In the genomic region with DNA sequence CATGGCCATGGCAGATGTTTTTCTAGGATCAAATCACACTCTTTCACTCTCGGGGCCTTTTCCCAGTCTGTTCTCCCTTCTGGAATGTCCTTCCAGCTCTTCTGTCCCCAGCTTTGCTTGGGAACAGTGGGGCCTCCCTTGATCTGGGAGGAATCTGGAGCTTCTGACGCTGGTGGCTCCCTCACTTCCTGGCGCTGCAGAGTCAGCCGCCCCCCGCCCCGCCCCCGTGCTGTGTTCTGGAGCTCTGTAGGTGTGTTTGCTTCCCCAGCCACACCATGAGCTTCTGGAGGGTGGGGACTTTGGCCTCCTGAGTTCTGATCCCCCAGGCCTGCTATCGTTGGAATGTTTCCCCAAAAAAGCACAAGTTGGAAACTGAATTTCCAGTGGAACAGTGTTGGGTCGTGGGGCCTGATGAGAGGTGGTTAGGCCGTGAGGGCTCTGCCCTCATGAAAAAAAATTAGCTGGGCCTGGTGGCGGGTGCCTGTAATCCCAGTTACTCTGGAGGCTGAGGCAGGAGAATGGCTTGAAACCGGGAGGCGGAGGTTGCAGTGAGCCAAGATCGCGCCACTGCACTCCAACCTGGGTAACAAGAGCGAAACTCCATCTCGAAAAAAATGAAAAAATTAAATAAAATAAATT, we compare ENCODE assay signal across 1 cellular context.
TF ChIP-seq lines count a peak whose summit lies in the region.

No MANE protein-coding gene starts in this region.

TF ChIP-seq in HepG2, 621 proteins besides CTCF, POLR2A, EP300 and RAD21 (continued from another document and continues in another):
- TF ChIP-seq, protein P1, sequence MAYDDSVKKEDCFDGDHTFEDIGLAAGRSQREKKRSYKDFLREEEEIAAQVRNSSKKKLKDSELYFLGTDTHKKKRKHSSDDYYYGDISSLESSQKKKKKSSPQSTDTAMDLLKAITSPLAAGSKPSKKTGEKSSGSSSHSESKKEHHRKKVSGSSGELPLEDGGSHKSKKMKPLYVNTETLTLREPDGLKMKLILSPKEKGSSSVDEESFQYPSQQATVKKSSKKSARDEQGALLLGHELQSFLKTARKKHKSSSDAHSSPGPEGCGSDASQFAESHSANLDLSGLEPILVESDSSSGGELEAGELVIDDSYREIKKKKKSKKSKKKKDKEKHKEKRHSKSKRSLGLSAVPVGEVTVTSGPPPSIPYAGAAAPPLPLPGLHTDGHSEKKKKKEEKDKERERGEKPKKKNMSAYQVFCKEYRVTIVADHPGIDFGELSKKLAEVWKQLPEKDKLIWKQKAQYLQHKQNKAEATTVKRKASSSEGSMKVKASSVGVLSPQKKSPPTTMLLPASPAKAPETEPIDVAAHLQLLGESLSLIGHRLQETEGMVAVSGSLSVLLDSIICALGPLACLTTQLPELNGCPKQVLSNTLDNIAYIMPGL (CRISPR knock-in tag; IDR thresholded peaks at IDR 0.05; ENCODE audit: borderline replicate concordance in 1 of 2, low read depth in 1 of 2) = peak; percentile 44 to 47; a peak in 2 of 4 replicates
- TF ChIP-seq ETV5 (CRISPR knock-in tag; IDR thresholded peaks at IDR 0.05; ENCODE audit: borderline replicate concordance) (peak; percentile 82; the same call in 1 of the 2 replicates), NPAS2 (CRISPR knock-in tag; IDR thresholded peaks at IDR 0.05; ENCODE audit: borderline replicate concordance) (no peak), REL (CRISPR knock-in tag; conservative IDR thresholded peaks at IDR 0.05) (no peak), ZNF75D (CRISPR knock-in tag; IDR thresholded peaks at IDR 0.05; ENCODE audit: borderline replicate concordance) (no peak), DNMT3B (CRISPR knock-in tag; conservative IDR thresholded peaks at IDR 0.05) (no peak), NR1H2 (CRISPR knock-in tag; IDR thresholded peaks at IDR 0.05; ENCODE audit: borderline replicate concordance, low read depth) (no peak), ZNF558 (CRISPR knock-in tag; IDR thresholded peaks at IDR 0.05; ENCODE audit: borderline replicate concordance) (no peak), ZNF383 (CRISPR knock-in tag; IDR thresholded peaks at IDR 0.05; ENCODE audit: borderline replicate concordance) (no peak), CBX1 (IDR thresholded peaks at IDR 0.05; ENCODE audit: low read depth) (no peak), MIXL1 (CRISPR knock-in tag; IDR thresholded peaks at IDR 0.05) (no peak)
- TF ChIP-seq, protein P2, sequence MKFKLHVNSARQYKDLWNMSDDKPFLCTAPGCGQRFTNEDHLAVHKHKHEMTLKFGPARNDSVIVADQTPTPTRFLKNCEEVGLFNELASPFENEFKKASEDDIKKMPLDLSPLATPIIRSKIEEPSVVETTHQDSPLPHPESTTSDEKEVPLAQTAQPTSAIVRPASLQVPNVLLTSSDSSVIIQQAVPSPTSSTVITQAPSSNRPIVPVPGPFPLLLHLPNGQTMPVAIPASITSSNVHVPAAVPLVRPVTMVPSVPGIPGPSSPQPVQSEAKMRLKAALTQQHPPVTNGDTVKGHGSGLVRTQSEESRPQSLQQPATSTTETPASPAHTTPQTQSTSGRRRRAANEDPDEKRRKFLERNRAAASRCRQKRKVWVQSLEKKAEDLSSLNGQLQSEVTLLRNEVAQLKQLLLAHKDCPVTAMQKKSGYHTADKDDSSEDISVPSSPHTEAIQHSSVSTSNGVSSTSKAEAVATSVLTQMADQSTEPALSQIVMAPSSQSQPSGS (CRISPR knock-in tag; IDR thresholded peaks at IDR 0.05) = peak; percentile 50; the same call in 1 of the 2 replicates
- TF ChIP-seq, protein P3, sequence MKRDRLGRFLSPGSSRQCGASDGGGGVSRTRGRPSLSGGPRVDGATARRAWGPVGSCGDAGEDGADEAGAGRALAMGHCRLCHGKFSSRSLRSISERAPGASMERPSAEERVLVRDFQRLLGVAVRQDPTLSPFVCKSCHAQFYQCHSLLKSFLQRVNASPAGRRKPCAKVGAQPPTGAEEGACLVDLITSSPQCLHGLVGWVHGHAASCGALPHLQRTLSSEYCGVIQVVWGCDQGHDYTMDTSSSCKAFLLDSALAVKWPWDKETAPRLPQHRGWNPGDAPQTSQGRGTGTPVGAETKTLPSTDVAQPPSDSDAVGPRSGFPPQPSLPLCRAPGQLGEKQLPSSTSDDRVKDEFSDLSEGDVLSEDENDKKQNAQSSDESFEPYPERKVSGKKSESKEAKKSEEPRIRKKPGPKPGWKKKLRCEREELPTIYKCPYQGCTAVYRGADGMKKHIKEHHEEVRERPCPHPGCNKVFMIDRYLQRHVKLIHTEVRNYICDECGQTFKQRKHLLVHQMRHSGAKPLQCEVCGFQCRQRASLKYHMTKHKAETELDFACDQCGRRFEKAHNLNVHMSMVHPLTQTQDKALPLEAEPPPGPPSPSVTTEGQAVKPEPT (CRISPR knock-in tag; IDR thresholded peaks at IDR 0.05; ENCODE audit: low read depth) = no peak
- TF ChIP-seq, protein P4, sequence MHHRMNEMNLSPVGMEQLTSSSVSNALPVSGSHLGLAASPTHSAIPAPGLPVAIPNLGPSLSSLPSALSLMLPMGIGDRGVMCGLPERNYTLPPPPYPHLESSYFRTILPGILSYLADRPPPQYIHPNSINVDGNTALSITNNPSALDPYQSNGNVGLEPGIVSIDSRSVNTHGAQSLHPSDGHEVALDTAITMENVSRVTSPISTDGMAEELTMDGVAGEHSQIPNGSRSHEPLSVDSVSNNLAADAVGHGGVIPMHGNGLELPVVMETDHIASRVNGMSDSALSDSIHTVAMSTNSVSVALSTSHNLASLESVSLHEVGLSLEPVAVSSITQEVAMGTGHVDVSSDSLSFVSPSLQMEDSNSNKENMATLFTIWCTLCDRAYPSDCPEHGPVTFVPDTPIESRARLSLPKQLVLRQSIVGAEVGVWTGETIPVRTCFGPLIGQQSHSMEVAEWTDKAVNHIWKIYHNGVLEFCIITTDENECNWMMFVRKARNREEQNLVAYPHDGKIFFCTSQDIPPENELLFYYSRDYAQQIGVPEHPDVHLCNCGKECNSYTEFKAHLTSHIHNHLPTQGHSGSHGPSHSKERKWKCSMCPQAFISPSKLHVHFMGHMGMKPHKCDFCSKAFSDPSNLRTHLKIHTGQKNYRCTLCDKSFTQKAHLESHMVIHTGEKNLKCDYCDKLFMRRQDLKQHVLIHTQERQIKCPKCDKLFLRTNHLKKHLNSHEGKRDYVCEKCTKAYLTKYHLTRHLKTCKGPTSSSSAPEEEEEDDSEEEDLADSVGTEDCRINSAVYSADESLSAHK (CRISPR knock-in tag; IDR thresholded peaks at IDR 0.05; ENCODE audit: borderline replicate concordance) = no peak
- TF ChIP-seq, protein P5, sequence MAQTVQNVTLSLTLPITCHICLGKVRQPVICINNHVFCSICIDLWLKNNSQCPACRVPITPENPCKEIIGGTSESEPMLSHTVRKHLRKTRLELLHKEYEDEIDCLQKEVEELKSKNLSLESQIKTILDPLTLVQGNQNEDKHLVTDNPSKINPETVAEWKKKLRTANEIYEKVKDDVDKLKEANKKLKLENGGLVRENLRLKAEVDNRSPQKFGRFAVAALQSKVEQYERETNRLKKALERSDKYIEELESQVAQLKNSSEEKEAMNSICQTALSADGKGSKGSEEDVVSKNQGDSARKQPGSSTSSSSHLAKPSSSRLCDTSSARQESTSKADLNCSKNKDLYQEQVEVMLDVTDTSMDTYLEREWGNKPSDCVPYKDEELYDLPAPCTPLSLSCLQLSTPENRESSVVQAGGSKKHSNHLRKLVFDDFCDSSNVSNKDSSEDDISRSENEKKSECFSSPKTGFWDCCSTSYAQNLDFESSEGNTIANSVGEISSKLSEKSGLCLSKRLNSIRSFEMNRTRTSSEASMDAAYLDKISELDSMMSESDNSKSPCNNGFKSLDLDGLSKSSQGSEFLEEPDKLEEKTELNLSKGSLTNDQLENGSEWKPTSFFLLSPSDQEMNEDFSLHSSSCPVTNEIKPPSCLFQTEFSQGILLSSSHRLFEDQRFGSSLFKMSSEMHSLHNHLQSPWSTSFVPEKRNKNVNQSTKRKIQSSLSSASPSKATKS (CRISPR knock-in tag; IDR thresholded peaks at IDR 0.05) = no peak
- TF ChIP-seq, protein P6, sequence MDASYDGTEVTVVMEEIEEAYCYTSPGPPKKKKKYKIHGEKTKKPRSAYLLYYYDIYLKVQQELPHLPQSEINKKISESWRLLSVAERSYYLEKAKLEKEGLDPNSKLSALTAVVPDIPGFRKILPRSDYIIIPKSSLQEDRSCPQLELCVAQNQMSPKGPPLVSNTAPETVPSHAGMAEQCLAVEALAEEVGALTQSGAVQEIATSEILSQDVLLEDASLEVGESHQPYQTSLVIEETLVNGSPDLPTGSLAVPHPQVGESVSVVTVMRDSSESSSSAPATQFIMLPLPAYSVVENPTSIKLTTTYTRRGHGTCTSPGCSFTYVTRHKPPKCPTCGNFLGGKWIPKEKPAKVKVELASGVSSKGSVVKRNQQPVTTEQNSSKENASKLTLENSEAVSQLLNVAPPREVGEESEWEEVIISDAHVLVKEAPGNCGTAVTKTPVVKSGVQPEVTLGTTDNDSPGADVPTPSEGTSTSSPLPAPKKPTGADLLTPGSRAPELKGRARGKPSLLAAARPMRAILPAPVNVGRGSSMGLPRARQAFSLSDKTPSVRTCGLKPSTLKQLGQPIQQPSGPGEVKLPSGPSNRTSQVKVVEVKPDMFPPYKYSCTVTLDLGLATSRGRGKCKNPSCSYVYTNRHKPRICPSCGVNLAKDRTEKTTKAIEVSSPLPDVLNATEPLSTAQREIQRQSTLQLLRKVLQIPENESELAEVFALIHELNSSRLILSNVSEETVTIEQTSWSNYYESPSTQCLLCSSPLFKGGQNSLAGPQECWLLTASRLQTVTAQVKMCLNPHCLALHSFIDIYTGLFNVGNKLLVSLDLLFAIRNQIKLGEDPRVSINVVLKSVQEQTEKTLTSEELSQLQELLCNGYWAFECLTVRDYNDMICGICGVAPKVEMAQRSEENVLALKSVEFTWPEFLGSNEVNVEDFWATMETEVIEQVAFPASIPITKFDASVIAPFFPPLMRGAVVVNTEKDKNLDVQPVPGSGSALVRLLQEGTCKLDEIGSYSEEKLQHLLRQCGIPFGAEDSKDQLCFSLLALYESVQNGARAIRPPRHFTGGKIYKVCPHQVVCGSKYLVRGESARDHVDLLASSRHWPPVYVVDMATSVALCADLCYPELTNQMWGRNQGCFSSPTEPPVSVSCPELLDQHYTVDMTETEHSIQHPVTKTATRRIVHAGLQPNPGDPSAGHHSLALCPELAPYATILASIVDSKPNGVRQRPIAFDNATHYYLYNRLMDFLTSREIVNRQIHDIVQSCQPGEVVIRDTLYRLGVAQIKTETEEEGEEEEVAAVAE (CRISPR knock-in tag; IDR thresholded peaks at IDR 0.05; ENCODE audit: borderline replicate concordance) = peak; percentile 58; the same call in 1 of the 2 replicates
- TF ChIP-seq, protein P7, sequence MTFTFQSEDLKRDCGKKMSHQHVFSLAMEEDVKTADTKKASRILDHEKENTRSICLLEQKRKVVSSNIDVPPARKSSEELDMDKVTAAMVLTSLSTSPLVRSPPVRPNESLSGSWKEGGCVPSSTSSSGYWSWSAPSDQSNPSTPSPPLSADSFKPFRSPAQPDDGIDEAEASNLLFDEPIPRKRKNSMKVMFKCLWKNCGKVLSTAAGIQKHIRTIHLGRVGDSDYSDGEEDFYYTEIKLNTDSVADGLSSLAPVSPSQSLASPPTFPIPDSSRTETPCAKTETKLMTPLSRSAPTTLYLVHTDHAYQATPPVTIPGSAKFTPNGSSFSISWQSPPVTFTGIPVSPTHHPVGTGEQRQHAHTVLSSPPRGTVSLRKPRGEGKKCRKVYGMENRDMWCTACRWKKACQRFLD (CRISPR knock-in tag; IDR thresholded peaks at IDR 0.05; ENCODE audit: borderline replicate concordance) = no peak
- TF ChIP-seq, protein P8, sequence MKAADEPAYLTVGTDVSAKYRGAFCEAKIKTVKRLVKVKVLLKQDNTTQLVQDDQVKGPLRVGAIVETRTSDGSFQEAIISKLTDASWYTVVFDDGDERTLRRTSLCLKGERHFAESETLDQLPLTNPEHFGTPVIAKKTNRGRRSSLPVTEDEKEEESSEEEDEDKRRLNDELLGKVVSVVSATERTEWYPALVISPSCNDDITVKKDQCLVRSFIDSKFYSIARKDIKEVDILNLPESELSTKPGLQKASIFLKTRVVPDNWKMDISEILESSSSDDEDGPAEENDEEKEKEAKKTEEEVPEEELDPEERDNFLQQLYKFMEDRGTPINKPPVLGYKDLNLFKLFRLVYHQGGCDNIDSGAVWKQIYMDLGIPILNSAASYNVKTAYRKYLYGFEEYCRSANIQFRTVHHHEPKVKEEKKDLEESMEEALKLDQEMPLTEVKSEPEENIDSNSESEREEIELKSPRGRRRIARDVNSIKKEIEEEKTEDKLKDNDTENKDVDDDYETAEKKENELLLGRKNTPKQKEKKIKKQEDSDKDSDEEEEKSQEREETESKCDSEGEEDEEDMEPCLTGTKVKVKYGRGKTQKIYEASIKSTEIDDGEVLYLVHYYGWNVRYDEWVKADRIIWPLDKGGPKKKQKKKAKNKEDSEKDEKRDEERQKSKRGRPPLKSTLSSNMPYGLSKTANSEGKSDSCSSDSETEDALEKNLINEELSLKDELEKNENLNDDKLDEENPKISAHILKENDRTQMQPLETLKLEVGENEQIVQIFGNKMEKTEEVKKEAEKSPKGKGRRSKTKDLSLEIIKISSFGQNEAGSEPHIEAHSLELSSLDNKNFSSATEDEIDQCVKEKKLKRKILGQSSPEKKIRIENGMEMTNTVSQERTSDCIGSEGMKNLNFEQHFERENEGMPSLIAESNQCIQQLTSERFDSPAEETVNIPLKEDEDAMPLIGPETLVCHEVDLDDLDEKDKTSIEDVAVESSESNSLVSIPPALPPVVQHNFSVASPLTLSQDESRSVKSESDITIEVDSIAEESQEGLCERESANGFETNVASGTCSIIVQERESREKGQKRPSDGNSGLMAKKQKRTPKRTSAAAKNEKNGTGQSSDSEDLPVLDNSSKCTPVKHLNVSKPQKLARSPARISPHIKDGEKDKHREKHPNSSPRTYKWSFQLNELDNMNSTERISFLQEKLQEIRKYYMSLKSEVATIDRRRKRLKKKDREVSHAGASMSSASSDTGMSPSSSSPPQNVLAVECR (CRISPR knock-in tag; IDR thresholded peaks at IDR 0.05; ENCODE audit: borderline replicate concordance) = peak; percentile 64; the same call in 1 of the 2 replicates
- TF ChIP-seq, protein P9, sequence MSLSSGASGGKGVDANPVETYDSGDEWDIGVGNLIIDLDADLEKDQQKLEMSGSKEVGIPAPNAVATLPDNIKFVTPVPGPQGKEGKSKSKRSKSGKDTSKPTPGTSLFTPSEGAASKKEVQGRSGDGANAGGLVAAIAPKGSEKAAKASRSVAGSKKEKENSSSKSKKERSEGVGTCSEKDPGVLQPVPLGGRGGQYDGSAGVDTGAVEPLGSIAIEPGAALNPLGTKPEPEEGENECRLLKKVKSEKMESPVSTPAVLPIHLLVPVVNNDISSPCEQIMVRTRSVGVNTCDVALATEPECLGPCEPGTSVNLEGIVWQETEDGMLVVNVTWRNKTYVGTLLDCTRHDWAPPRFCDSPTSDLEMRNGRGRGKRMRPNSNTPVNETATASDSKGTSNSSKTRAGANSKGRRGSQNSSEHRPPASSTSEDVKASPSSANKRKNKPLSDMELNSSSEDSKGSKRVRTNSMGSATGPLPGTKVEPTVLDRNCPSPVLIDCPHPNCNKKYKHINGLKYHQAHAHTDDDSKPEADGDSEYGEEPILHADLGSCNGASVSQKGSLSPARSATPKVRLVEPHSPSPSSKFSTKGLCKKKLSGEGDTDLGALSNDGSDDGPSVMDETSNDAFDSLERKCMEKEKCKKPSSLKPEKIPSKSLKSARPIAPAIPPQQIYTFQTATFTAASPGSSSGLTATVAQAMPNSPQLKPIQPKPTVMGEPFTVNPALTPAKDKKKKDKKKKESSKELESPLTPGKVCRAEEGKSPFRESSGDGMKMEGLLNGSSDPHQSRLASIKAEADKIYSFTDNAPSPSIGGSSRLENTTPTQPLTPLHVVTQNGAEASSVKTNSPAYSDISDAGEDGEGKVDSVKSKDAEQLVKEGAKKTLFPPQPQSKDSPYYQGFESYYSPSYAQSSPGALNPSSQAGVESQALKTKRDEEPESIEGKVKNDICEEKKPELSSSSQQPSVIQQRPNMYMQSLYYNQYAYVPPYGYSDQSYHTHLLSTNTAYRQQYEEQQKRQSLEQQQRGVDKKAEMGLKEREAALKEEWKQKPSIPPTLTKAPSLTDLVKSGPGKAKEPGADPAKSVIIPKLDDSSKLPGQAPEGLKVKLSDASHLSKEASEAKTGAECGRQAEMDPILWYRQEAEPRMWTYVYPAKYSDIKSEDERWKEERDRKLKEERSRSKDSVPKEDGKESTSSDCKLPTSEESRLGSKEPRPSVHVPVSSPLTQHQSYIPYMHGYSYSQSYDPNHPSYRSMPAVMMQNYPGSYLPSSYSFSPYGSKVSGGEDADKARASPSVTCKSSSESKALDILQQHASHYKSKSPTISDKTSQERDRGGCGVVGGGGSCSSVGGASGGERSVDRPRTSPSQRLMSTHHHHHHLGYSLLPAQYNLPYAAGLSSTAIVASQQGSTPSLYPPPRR (CRISPR knock-in tag; IDR thresholded peaks at IDR 0.05; ENCODE audit: borderline replicate concordance) = peak; percentile 44; the same call in 1 of the 2 replicates
